In the genomic region with DNA sequence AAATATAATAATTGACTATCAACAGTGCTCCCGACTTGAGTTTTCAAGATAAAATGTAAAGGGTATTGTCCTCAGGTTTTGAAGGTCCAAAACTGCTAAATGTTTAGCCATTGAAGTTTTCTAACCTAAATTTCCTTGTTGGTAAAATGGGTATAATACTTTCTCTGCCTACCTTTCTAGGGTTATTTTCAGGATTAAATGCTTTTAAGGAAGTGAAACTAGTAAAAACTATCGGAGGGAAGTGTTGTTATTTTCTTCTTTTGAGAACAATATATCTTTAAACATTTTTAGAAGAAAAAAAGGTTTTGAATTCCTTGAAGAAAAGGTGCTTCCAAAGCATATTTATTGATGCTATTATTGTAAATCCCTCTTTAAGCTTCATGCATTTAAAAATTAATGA, we compare ENCODE assay signal across 11 cellular contexts.
DNase-seq lines count a peak whose midpoint lies in the region; ATAC-seq and TF ChIP-seq lines count a peak whose summit lies in the region.
"Had no signal": no experiment of that assay in that cellular context is flagged by ENCODE, and none has a peak within 500 bp of the region (broad histone marks: within the 10 kb centered on the region; RNA-seq: fewer than 3 reads in every experiment).

No MANE protein-coding gene starts in this region.

- H3K27ac ChIP-seq in ascending aorta, result peak overlapping the region; percentile 89 to 94
- peak overlapping the region; percentile 67 to 89 (median 80) for H3K27ac ChIP-seq in transverse colon
- no peak overlapping the region for H3K27ac ChIP-seq in CD4-positive, alpha-beta memory T cell (ENCODE audit: low read depth, low read length)

- no peak for ATAC-seq in HG03097 (IDR thresholded peaks at IDR 0.05; ENCODE audit: low FRiP score, unreplicated experiment)

- H3K36me3 ChIP-seq in ascending aorta (no peaks in the 10 kb centered on the region), mucosa of stomach (ENCODE audit: control insufficient read depth, insufficient read depth, low read length) (no peaks in the 10 kb centered on the region), transverse colon (no peaks in the 10 kb centered on the region)
- H3K36me3 ChIP-seq in CD4-positive, alpha-beta memory T cell (ENCODE audit: insufficient read depth, low read length), result no peaks in the 10 kb centered on the region

- peaks cover 4% of the 10 kb centered on the region for H3K36me3 Mint-ChIP-seq in activated T-cell treated with anti-CD3 and anti-CD28 coated beads, Interleukin-2, amount 50 U/mL, for 24 hours (ENCODE audit: low read depth)
- H3K36me3 Mint-ChIP-seq in CD4-positive, alpha-beta memory T cell, result no peaks in the 10 kb centered on the region

- peak overlapping the region; percentile 17 for H3K9ac ChIP-seq in mucosa of stomach (ENCODE audit: low read length)

- TF ChIP-seq CTCF in ascending aorta (IDR thresholded peaks at IDR 0.05), result no peak
- TF ChIP-seq CTCF in transverse colon (IDR thresholded peaks at IDR 0.05), result no peak

- H3K9me3 ChIP-seq in ascending aorta (no peaks in the 10 kb centered on the region), mucosa of stomach (ENCODE audit: control insufficient read depth, low read length) (no peaks in the 10 kb centered on the region), transverse colon (no peaks in the 10 kb centered on the region)
- H3K9me3 ChIP-seq in CD4-positive, alpha-beta memory T cell (ENCODE audit: control insufficient read depth in 1 of 2, low read length in 2 of 2), result no peaks in the 10 kb centered on the region

- no peaks in the 10 kb centered on the region for H3K9me3 Mint-ChIP-seq in activated T-cell treated with anti-CD3 and anti-CD28 coated beads, Interleukin-2, amount 50 U/mL, for 24 hours
- H3K9me3 Mint-ChIP-seq in CD4-positive, alpha-beta memory T cell, result no peaks in the 10 kb centered on the region

- H3K4me3 ChIP-seq in ascending aorta (no peak overlapping the region), mucosa of stomach (ENCODE audit: low read length) (no peak overlapping the region), transverse colon (peak overlapping the region in 1 of 4 donors; percentile 17)
- no peak overlapping the region for H3K4me3 ChIP-seq in CD4-positive, alpha-beta memory T cell (ENCODE audit: low read length in 2 of 2)

- CTCF ChIA-PET in CD4-positive, alpha-beta memory T cell (lab: Charles Lee; ENCODE audit: partially characterized antibody), result interaction anchor here (0.7 kb wide), 1 partner anchor 21 kb away, joined by 3 read pairs; no protein-coding TSS in a partner anchor

- DNase-seq in activated T-cell treated with anti-CD3 and anti-CD28 coated beads, Interleukin-2, amount 50 U/mL, for 24 hours, result no peak
- DNase-seq in activated T-cell treated with anti-CD3 and anti-CD28 coated beads, Interleukin-2, amount 50 U/mL, for 48 hours, result no peak
- DNase-seq in ascending aorta (ENCODE audit: low spot score in 2 of 2) (no peak), transverse colon (no peak)
- no peak for DNase-seq in CD4-positive, alpha-beta memory T cell
- no peak for DNase-seq in stimulated activated CD4-positive, alpha-beta T cell treated with anti-CD3 and anti-CD28 coated beads, Interleukin-2, amount 100 ng/mL, for 48 hours
- DNase-seq: central memory CD4-positive, alpha-beta T cell; DMS79; NCI-H1436 treated with DMSO at 0.1 percent for 48 hours had no signal

- TF ChIP-seq POLR2A in transverse colon (IDR thresholded peaks at IDR 0.05), result no peak

- 36 to 58% methylated on average over 2 of the region's 2 CpGs for WGBS in transverse colon (ENCODE audit: low coverage in 1 of 2), 2 donors

- POLR2A ChIA-PET in CD4-positive, alpha-beta memory T cell (lab: Charles Lee; ENCODE audit: partially characterized antibody), result no interaction called here

- H3K4me1 ChIP-seq in ascending aorta (peaks cover 6 to 34% of the 10 kb centered on the region in 2 donors), mucosa of stomach (ENCODE audit: control insufficient read depth, insufficient read depth, low read length) (peaks cover 22% of the 10 kb centered on the region), transverse colon (peaks cover 19 to 65% (median 38%) of the 10 kb centered on the region in 4 donors)
- H3K4me1 ChIP-seq in CD4-positive, alpha-beta memory T cell (ENCODE audit: insufficient read depth, low read length), result no peaks in the 10 kb centered on the region

- H3K27me3 Mint-ChIP-seq in activated T-cell treated with anti-CD3 and anti-CD28 coated beads, Interleukin-2, amount 50 U/mL, for 24 hours, result no peaks in the 10 kb centered on the region
- no peaks in the 10 kb centered on the region for H3K27me3 Mint-ChIP-seq in CD4-positive, alpha-beta memory T cell

- TF ChIP-seq EP300 in transverse colon (IDR thresholded peaks at IDR 0.05; ENCODE audit: low read depth), result no peak

- H3K4me1 Mint-ChIP-seq in activated T-cell treated with anti-CD3 and anti-CD28 coated beads, Interleukin-2, amount 50 U/mL, for 24 hours (ENCODE audit: low read depth), result peaks cover 18% of the 10 kb centered on the region
- H3K4me1 Mint-ChIP-seq in CD4-positive, alpha-beta memory T cell, result peaks cover 0 to 6% (median under 1%) of the 10 kb centered on the region in 4 donors

- peak overlapping the region; percentile 46 for H3K27ac Mint-ChIP-seq in activated T-cell treated with anti-CD3 and anti-CD28 coated beads, Interleukin-2, amount 50 U/mL, for 24 hours
- H3K27ac Mint-ChIP-seq in CD4-positive, alpha-beta memory T cell, result peak overlapping the region in 1 of 7 donors; percentile 32

- H3K4me3 Mint-ChIP-seq in activated T-cell treated with anti-CD3 and anti-CD28 coated beads, Interleukin-2, amount 50 U/mL, for 24 hours, result no peak overlapping the region
- no peak overlapping the region for H3K4me3 Mint-ChIP-seq in CD4-positive, alpha-beta memory T cell

- in situ Hi-C loops in transverse colon (cut with MboI; ENCODE audit: low pct_ligation_motif_present in 1 of 4, low pct_unique_long_range_greater_than_20kb in 1 of 4, low sequenced_read_pairs in 3 of 4), result no loop called here

- intact Hi-C loops in ascending aorta (cut with DNase I), result loop anchor here (1.0 to 5.0 kb wide), 2 partner anchors 20 to 205 kb away; no protein-coding TSS in a partner anchor
- intact Hi-C loops in transverse colon (cut with DNase I; ENCODE audit: low total_unique reads), result no loop called here
- intact Hi-C loops in CD4-positive, alpha-beta memory T cell (cut with micrococcal nuclease), result no loop called here

- H3K27me3 ChIP-seq in ascending aorta (no peaks in the 10 kb centered on the region), mucosa of stomach (ENCODE audit: control insufficient read depth, insufficient read depth, low read length) (no peaks in the 10 kb centered on the region), transverse colon (no peaks in the 10 kb centered on the region)
- H3K27me3 ChIP-seq in CD4-positive, alpha-beta memory T cell (ENCODE audit: insufficient read depth, low read length), result no peaks in the 10 kb centered on the region
